ENCODE assay signal across 8 cellular contexts in the genomic region with DNA sequence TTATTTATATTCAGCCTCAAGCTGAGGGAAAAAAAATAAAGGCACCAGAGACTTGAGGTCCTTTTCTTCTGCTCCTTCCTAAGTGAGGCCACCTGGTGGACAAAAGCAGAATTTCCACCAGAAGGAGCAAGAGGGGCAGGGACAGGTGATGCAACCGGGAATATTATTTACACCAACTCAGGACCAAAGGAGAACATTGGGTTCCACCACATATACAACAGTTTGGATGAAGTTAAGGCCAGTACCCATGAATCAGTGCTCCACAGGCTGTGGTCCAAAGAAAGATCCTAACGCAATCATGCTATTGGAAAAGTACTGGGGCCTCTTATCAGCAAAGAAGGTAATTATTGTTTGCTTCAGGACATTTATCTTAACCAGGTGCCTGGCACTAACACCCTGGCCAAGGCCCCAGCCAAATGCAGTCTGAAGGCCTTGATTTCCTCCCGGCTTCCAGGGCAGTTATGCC. TPM values are rescaled to one million over a fixed set of nuclear protein-coding genes. Genes with fewer than 3 reads are reported as not detected.
DNase-seq lines count a peak whose midpoint lies in the region; ATAC-seq, FAIRE-seq and TF ChIP-seq lines count a peak whose summit lies in the region.

No MANE protein-coding gene starts in this region.

- H3K79me2 ChIP-seq in GM23248 (ENCODE audit: insufficient read depth) (peaks cover 19% of the 10 kb centered on the region), H1 (ENCODE audit: control insufficient read depth in 1 of 2, insufficient read depth in 2 of 2, low read length in 2 of 2) (no peaks in the 10 kb centered on the region), mesendoderm (ENCODE audit: control insufficient read depth, insufficient read depth, low read length) (no peaks in the 10 kb centered on the region)

- no peak overlapping the region for H4K91ac ChIP-seq in H1 (replicated peaks; ENCODE audit: insufficient read length, low read length)

- peak; percentile 59 for DNase-seq in AG09319 (ENCODE audit: extremely low read depth, low read depth)
- peak; percentile 75 for DNase-seq in GM23248
- peak; percentile 19 for DNase-seq in NCI-H2196 treated with DMSO at 0.1 percent for 48 hours (lab: John Stamatoyannopoulos, UW; ENCODE audit: unreplicated experiment)
- DNase-seq in activated CD4-positive, alpha-beta T cell treated with anti-CD3 and anti-CD28 coated beads, Interleukin-2, amount 50 U/mL, for 4 hours: peak; percentile 62 to 63
- peak in 1 of 2 experiments; percentile 71 for DNase-seq in H1 (ENCODE audit: low read depth in 1 of 2, low spot score in 2 of 2)
- DNase-seq in mesendoderm: peak; percentile 88
- DNase-seq in stimulated activated CD8-positive, alpha-beta memory T cell treated with anti-CD3 and anti-CD28 coated beads, Interleukin-4, amount 100 ng/mL, for 48 hours: peak; percentile 78

- no peak overlapping the region for H3K14ac ChIP-seq in H1 (ENCODE audit: insufficient read length)

- H3K4ac ChIP-seq in H1 (replicated peaks; ENCODE audit: insufficient read length, low read depth, low read length): no peak overlapping the region
- no peak overlapping the region for H3K4ac ChIP-seq in mesendoderm (ENCODE audit: low read depth, low read length)

- H4K8ac ChIP-seq in H1 (ENCODE audit: extremely low read depth, insufficient read depth, low read length): no peak overlapping the region
- H4K8ac ChIP-seq in mesendoderm (ENCODE audit: low read depth, low read length): no peak overlapping the region

- H3K9ac ChIP-seq in GM23248 (no peak overlapping the region), H1 (replicated peaks in 1 of 4; ENCODE audit: extremely low read depth in 1 of 4, low read depth in 3 of 4, low read length in 3 of 4) (no peak overlapping the region), mesendoderm (ENCODE audit: low read length) (no peak overlapping the region)

- H2AK5ac ChIP-seq in H1 (ENCODE audit: low read depth, low read length) (no peak overlapping the region), mesendoderm (ENCODE audit: low read length) (no peak overlapping the region)

- peaks cover 5% of the 10 kb centered on the region; the same call in 1 of the 2 replicates for H3F3A ChIP-seq in GM23248 (ENCODE audit: insufficient read depth)

- TF ChIP-seq RAD21 in H1 (IDR thresholded peaks at IDR 0.05 in 1 of 2, conservative IDR thresholded peaks at IDR 0.05 in 1 of 2; ENCODE audit: low read depth in 2 of 2, low read length in 2 of 2): peak; percentile 46 to 63

- CTCF ChIA-PET in H1 (lab: Charles Lee; ENCODE audit: partially characterized antibody): interaction anchor here (0.6 to 17.0 kb wide), 9 partner anchors 9 to 89 kb away, joined by 3 to 325 read pairs (median 5); a partner anchor contains a TSS

- H3K4me2 ChIP-seq in GM23248 (ENCODE audit: unreplicated experiment) (no peak overlapping the region), H1 (ENCODE audit: insufficient read depth in 1 of 2, low read depth in 2 of 2, low read length in 2 of 2) (peak overlapping the region in 1 of 2 experiments; percentile 21; a peak in 1 of 4 replicates), mesendoderm (ENCODE audit: low read length) (no peak overlapping the region)

- H3K56ac ChIP-seq in H1 (replicated peaks; ENCODE audit: insufficient read length, low read depth, low read length): no peak overlapping the region
- H3K56ac ChIP-seq in mesendoderm (ENCODE audit: low read length): peak overlapping the region; percentile 78

- FAIRE-seq in H1 (lab: Jason Lieb, UNC): peak; percentile 97

- peak overlapping the region; percentile 47; the same call in 1 of the 2 replicates for H2AFZ ChIP-seq in GM23248
- H2AFZ ChIP-seq in H1 (ENCODE audit: low read length): no peak overlapping the region

- H3K9me2 ChIP-seq in GM23248 (ENCODE audit: insufficient read depth): no peaks in the 10 kb centered on the region

- no peak overlapping the region for H3K4me3 ChIP-seq in GM23248
- H3K4me3 ChIP-seq in H1 (ENCODE audit: extremely low read depth in 1 of 4, insufficient read depth in 2 of 4, low read depth in 3 of 4, low read length in 4 of 4): no peak overlapping the region
- no peak overlapping the region for H3K4me3 ChIP-seq in mesendoderm (ENCODE audit: low read length)

- TF ChIP-seq POLR2A in H1 (IDR thresholded peaks at IDR 0.05; ENCODE audit: control extremely low read depth in 1 of 2, low read depth in 2 of 2, low read length in 2 of 2): no peak

- in situ Hi-C loops in GM23248 (cut with MboI): loop anchor here (10.0 kb wide), 1 partner anchor 53 kb away; no protein-coding TSS in a partner anchor

- H2BK120ac ChIP-seq in H1 (replicated peaks; ENCODE audit: low read depth, low read length): peak overlapping the region; percentile 75
- H2BK120ac ChIP-seq in mesendoderm (ENCODE audit: low read depth, low read length): peak overlapping the region; percentile 51

- H3K4me1 ChIP-seq in GM23248 (ENCODE audit: insufficient read depth) (peaks cover 28% of the 10 kb centered on the region), H1 (replicated peaks in 1 of 4; ENCODE audit: control insufficient read depth in 3 of 4, insufficient read depth in 4 of 4, low read length in 3 of 4) (peaks cover 0 to 17% (median 8%) of the 10 kb centered on the region in 4 experiments; a peak in 5 of 7 replicates), mesendoderm (ENCODE audit: control insufficient read depth, low read depth, low read length) (no peaks in the 10 kb centered on the region)

- H3K23ac ChIP-seq in H1 (ENCODE audit: insufficient read length): no peak overlapping the region
- H3K23ac ChIP-seq in mesendoderm (ENCODE audit: low read length): no peak overlapping the region

- H3K18ac ChIP-seq in H1 (ENCODE audit: extremely low read depth, low read length): peak overlapping the region; percentile 83
- peak overlapping the region; percentile 56 for H3K18ac ChIP-seq in mesendoderm (ENCODE audit: low read length)

- H4K20me1 ChIP-seq in GM23248 (ENCODE audit: insufficient read depth): no peaks in the 10 kb centered on the region
- no peaks in the 10 kb centered on the region for H4K20me1 ChIP-seq in H1 (replicated peaks in 1 of 2; ENCODE audit: control insufficient read depth in 1 of 2, insufficient read depth in 2 of 2, low read length in 2 of 2)

- H3K36me3 ChIP-seq in GM23248 (ENCODE audit: low read depth): 0 out of 2 replicates have a peak, but pooled peaks cover 9% of the 10 kb centered on the region
- H3K36me3 ChIP-seq in H1 (ENCODE audit: control insufficient read depth in 2 of 4, insufficient read depth in 4 of 4, low read length in 3 of 4): peaks cover 0 to 8% (median 0%) of the 10 kb centered on the region in 4 experiments; a peak in 1 of 8 replicates
- peaks cover 3% of the 10 kb centered on the region for H3K36me3 ChIP-seq in mesendoderm (ENCODE audit: control insufficient read depth, insufficient read depth, low read length)

- H2BK15ac ChIP-seq in H1 (ENCODE audit: low read length): no peak overlapping the region
- no peak overlapping the region for H2BK15ac ChIP-seq in mesendoderm (replicated peaks; ENCODE audit: low read depth)

- no peak for ATAC-seq in HG03378 (IDR thresholded peaks at IDR 0.05; ENCODE audit: unreplicated experiment)

- no peak for TF ChIP-seq EP300 in H1 (IDR thresholded peaks at IDR 0.05; ENCODE audit: borderline replicate concordance in 1 of 2, low read depth in 2 of 2, low read length in 2 of 2)

- H3K79me1 ChIP-seq in H1 (ENCODE audit: low read depth, low read length) (no peaks in the 10 kb centered on the region), mesendoderm (ENCODE audit: low read length) (no peaks in the 10 kb centered on the region)

- H3K23me2 ChIP-seq in H1 (ENCODE audit: low read depth, low read length): peaks cover 3% of the 10 kb centered on the region; the same call in 1 of the 2 replicates

- H2BK5ac ChIP-seq in H1 (ENCODE audit: low read depth, low read length): peak overlapping the region; percentile 95
- H2BK5ac ChIP-seq in mesendoderm (ENCODE audit: low read length): peak overlapping the region; percentile 66

- no peaks in the 10 kb centered on the region for H3K27me3 ChIP-seq in GM23248 (replicated peaks; ENCODE audit: insufficient read depth)
- peaks cover 0 to 9% (median 0%) of the 10 kb centered on the region in 4 experiments; a peak in 1 of 7 replicates for H3K27me3 ChIP-seq in H1 (replicated peaks in 1 of 4; ENCODE audit: control insufficient read depth in 3 of 4, extremely low read depth in 1 of 4, insufficient read depth in 3 of 4, low read length in 3 of 4)
- H3K27me3 ChIP-seq in mesendoderm (ENCODE audit: insufficient read depth, low read length, poor library complexity): no peaks in the 10 kb centered on the region

- H4K5ac ChIP-seq in H1 (ENCODE audit: insufficient read length, low read depth, low read length): no peak overlapping the region
- no peak overlapping the region for H4K5ac ChIP-seq in mesendoderm (ENCODE audit: low read length)

- H3K27ac ChIP-seq in GM23248 (peak overlapping the region; percentile 95; the same call in 1 of the 2 replicates), H1 (ENCODE audit: low read depth, low read length) (no peak overlapping the region), mesendoderm (ENCODE audit: low read depth, low read length) (no peak overlapping the region)

- H2BK12ac ChIP-seq in H1 (ENCODE audit: low read depth, low read length): peak overlapping the region; percentile 96; the same call in 1 of the 2 replicates

- 27 to 35% methylated on average over 3 of the region's 3 CpGs for WGBS in GM23248 (ENCODE audit: low coverage in 1 of 2, low lambda C conversion rate in 2 of 2, missing lambda C conversion rate in 2 of 2), 2 experiments
- 64% methylated on average over 3 of the region's 3 CpGs; no CpG with 5 or more reads in 1 of the 2 experiments for WGBS in H1 (ENCODE audit: extremely low coverage in 1 of 2, insufficient coverage in 1 of 2, insufficient read length in 1 of 2, insufficient replicate concordance in 2 of 2, low coverage in 1 of 2, low lambda C conversion rate in 2 of 2, missing lambda C conversion rate in 1 of 2), 2 experiments
- no CpG with 5 or more reads among the region's 3 CpGs for WGBS in mesendoderm (ENCODE audit: extremely low coverage, insufficient coverage, low lambda C conversion rate)

- H2BK20ac ChIP-seq in H1 (ENCODE audit: low read length): 0 out of 2 replicates have a peak overlapping the region, but pooled peaks have one; percentile 72

- POLR2A ChIA-PET in H1 (lab: Charles Lee; ENCODE audit: partially characterized antibody): interaction anchor here (1.0 to 7.3 kb wide), 12 partner anchors 9 to 89 kb away, joined by 3 to 51 read pairs (median 7); a partner anchor contains a TSS

- peak; percentile 77 for TF ChIP-seq CTCF in AG09319 (IDR thresholded peaks at IDR 0.05; ENCODE audit: low read depth, low read length)
- peak; percentile 38 to 67 (median 53) for TF ChIP-seq CTCF in H1 (IDR thresholded peaks at IDR 0.05; ENCODE audit: control extremely low read depth in 1 of 3, insufficient read depth in 1 of 3, low read depth in 1 of 3, low read length in 3 of 3)

- H3K9me3 ChIP-seq in GM23248 (ENCODE audit: low read depth): no peaks in the 10 kb centered on the region
- no peaks in the 10 kb centered on the region for H3K9me3 ChIP-seq in H1 (ENCODE audit: insufficient read depth in 2 of 2, low read depth in 1 of 2, low read length in 1 of 2)

RNA-seq across cellular contexts. Expression of a gene that starts 57.4 kb away (rescaled TPM):
- 28.8 and 49.0 TPM in 2 replicates for total RNA-seq in GM23248 (2014; rRNA removed; shearing (Covaris generic))
- 34.6 and 35.9 TPM in 2 replicates for polyA plus RNA-seq in GM23248 (2016; fragmentation: Nextera tagmentation; extraction: Ambion mirVana)
- total RNA-seq in H1 (2021; fragmentation: NEBNext Ultra II Directional; extraction: Animal tissue kit (Norgen Biotek cat#: 25700)): 7.6 TPM in 2 replicates
- polyA plus RNA-seq in H1 (2011; rRNA removed): 12.9 and 19.1 TPM in 2 replicates
- 24.8 TPM for polyA plus RNA-seq in H1 (2011; cell fraction: cytosol; rRNA removed)
- 38.1 TPM for polyA plus RNA-seq in H1 (2011; cell fraction: nucleus; rRNA removed)
- polyA plus RNA-seq in H1 (2012, experiment 1 of 2): 7.3 to 10.6 TPM (median 8.5 TPM) in 4 replicates
- polyA plus RNA-seq in H1 (2012, experiment 2 of 2): 4.2 TPM
- polyA plus RNA-seq in H1 (2013, experiment 1 of 2): 7.2 TPM
- 7.5 TPM for polyA plus RNA-seq in H1 (2013, experiment 2 of 2)
- 8.6 and 11.4 TPM in 2 replicates for polyA minus RNA-seq in H1 (2011; rRNA and poly(A)+ RNA removed)
- 11.3 TPM for polyA minus RNA-seq in H1 (2011; cell fraction: cytosol; rRNA and poly(A)+ RNA removed)
- 26.9 TPM for polyA minus RNA-seq in H1 (2011; cell fraction: nucleus; rRNA and poly(A)+ RNA removed)
- 17.0 TPM for polyA plus RNA-seq in mesendoderm (2013, experiment 1 of 2)
- 17.4 TPM for polyA plus RNA-seq in mesendoderm (2013, experiment 2 of 2)

RNA-seq across cellular contexts. Expression of a gene that starts 59.3 kb away (rescaled TPM):
- total RNA-seq in GM23248 (2014; rRNA removed; shearing (Covaris generic)): not detected in 2 replicates
- polyA plus RNA-seq in GM23248 (2016; fragmentation: Nextera tagmentation; extraction: Ambion mirVana): not detected in 2 replicates
- total RNA-seq in H1 (2021; fragmentation: NEBNext Ultra II Directional; extraction: Animal tissue kit (Norgen Biotek cat#: 25700)): not detected in 2 replicates
- not detected in 2 replicates for polyA plus RNA-seq in H1 (2011; rRNA removed)
- not detected for polyA plus RNA-seq in H1 (2011; cell fraction: cytosol; rRNA removed)
- not detected for polyA plus RNA-seq in H1 (2011; cell fraction: nucleus; rRNA removed)
- not detected in 4 replicates for polyA plus RNA-seq in H1 (2012, experiment 1 of 2)
- polyA plus RNA-seq in H1 (2012, experiment 2 of 2): not detected
- polyA plus RNA-seq in H1 (2013, experiment 1 of 2): not detected
- polyA plus RNA-seq in H1 (2013, experiment 2 of 2): not detected
- polyA minus RNA-seq in H1 (2011; rRNA and poly(A)+ RNA removed): not detected in 2 replicates
- not detected for polyA minus RNA-seq in H1 (2011; cell fraction: cytosol; rRNA and poly(A)+ RNA removed)
- not detected for polyA minus RNA-seq in H1 (2011; cell fraction: nucleus; rRNA and poly(A)+ RNA removed)
- polyA plus RNA-seq in mesendoderm (2013, experiment 1 of 2): not detected
- not detected for polyA plus RNA-seq in mesendoderm (2013, experiment 2 of 2)
